In the genomic region with DNA sequence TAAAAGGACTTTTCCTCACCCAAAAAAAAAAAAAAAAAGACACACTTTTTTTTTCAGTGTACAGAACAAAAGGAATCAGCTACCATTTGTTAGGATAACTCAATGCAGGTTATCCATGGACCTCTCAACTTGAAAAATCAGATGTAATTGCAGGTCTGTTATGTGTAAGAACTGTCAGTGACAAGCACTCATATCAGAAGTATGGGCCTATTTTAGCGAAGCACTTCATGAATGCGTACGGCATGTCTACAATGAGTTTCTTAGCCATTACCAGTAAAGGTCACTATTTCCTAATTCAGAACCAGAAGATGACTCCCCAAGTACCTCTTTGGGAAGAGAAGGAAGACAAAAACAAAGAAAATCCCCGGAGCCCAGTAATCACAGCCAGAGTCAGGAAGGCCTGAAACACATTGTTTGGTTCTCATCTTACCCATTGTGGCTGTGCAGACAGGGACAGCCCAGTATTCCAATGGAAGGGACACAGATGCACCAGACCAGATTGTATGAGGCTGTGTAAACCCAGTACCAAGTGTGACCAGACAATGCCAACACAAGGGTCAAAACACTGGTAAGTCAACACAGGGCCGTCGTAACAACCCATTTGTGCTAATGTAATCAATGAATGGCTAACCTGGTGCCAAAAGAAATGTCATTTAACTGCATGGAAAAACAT, we compare ENCODE assay signal across 18 cellular contexts.
DNase-seq lines count a peak whose midpoint lies in the region; ATAC-seq and TF ChIP-seq lines count a peak whose summit lies in the region.
"Had no signal": no experiment of that assay in that cellular context is flagged by ENCODE, and none has a peak within 500 bp of the region (broad histone marks: within the 10 kb centered on the region; RNA-seq: fewer than 3 reads in every experiment).

No MANE protein-coding gene starts in this region.

- H4K91ac ChIP-seq in neuronal stem cell (ENCODE audit: low read depth, low read length, poor library complexity): no peak overlapping the region

- H3K9me3 ChIP-seq in left ventricle myocardium inferior (replicated peaks) (no peaks in the 10 kb centered on the region), neuronal stem cell (replicated peaks in 1 of 2; ENCODE audit: control insufficient read depth in 2 of 2, insufficient read depth in 1 of 2, low read depth in 1 of 2, low read length in 2 of 2) (no peaks in the 10 kb centered on the region), mucosa of descending colon (no peaks in the 10 kb centered on the region)
- H3K9me3 ChIP-seq: BLaER1 had no signal

- no peak for TF ChIP-seq CTCF in left ventricle myocardium inferior (IDR thresholded peaks at IDR 0.05; ENCODE audit: borderline replicate concordance)
- TF ChIP-seq CTCF in mucosa of descending colon (IDR thresholded peaks at IDR 0.05): no peak

- H2BK12ac ChIP-seq in neuronal stem cell (ENCODE audit: low read length): no peak overlapping the region

- H2BK5ac ChIP-seq in neuronal stem cell (ENCODE audit: low read length): no peak overlapping the region

- no peak overlapping the region for H3K14ac ChIP-seq in neuronal stem cell (ENCODE audit: low read length)

- H2AFZ ChIP-seq in neuronal stem cell (ENCODE audit: low read length): peak overlapping the region; percentile 17
- H2AFZ ChIP-seq: GM23338 had no signal

- no peak overlapping the region for H3K18ac ChIP-seq in neuronal stem cell (ENCODE audit: low read length)

- H3K27me3 ChIP-seq in left ventricle myocardium inferior (ENCODE audit: low read depth) (no peaks in the 10 kb centered on the region), neuronal stem cell (ENCODE audit: control insufficient read depth in 3 of 3, insufficient read depth in 3 of 3, low read depth in 1 of 3, low read length in 3 of 3) (no peaks in the 10 kb centered on the region)
- H3K27me3 ChIP-seq: BLaER1 had no signal

- H3K23ac ChIP-seq in neuronal stem cell (ENCODE audit: low read depth, low read length, poor library complexity): no peak overlapping the region

- no peak overlapping the region for H3K9ac ChIP-seq in neuronal stem cell (ENCODE audit: low read depth, low read length, poor library complexity)
- H3K9ac ChIP-seq: BLaER1 had no signal

- H3K36me3 ChIP-seq in left ventricle myocardium inferior: no peaks in the 10 kb centered on the region
- no peaks in the 10 kb centered on the region for H3K36me3 ChIP-seq in neuronal stem cell (replicated peaks in 1 of 2; ENCODE audit: control insufficient read depth in 2 of 2, insufficient read depth in 2 of 2, low read length in 2 of 2)
- no peaks in the 10 kb centered on the region for H3K36me3 ChIP-seq in mucosa of descending colon (ENCODE audit: low read depth)
- H3K36me3 ChIP-seq: BLaER1 had no signal

- H3K79me1 ChIP-seq in neuronal stem cell (ENCODE audit: low read depth, low read length): no peaks in the 10 kb centered on the region

- no peak overlapping the region for H2BK15ac ChIP-seq in neuronal stem cell (ENCODE audit: low read length)

- DNase-seq in Right ventricle myocardium superior (no peak), left cardiac atrium (no peak), NCI-H1930 (lab: John Stamatoyannopoulos, UW) (peak; percentile 74 to 83), left ventricle myocardium inferior (no peak), neuronal stem cell (ENCODE audit: low spot score) (no peak), mucosa of descending colon (no peak)
- DNase-seq: 8988T; CD4-positive, alpha-beta memory T cell; DMS153; DMS79; GDM1; H7; HFFc6 had no signal

- H3K4me1 ChIP-seq in left ventricle myocardium inferior (peaks cover 11% of the 10 kb centered on the region), neuronal stem cell (ENCODE audit: control insufficient read depth in 2 of 2, insufficient read depth in 1 of 2, low read depth in 1 of 2, low read length in 2 of 2) (peaks cover 0 to 4% of the 10 kb centered on the region in 2 donors), mucosa of descending colon (ENCODE audit: low read depth) (no peaks in the 10 kb centered on the region)
- H3K4me1 ChIP-seq: BLaER1 had no signal

- H3K27ac ChIP-seq in left ventricle myocardium inferior (replicated peaks) (peak overlapping the region; percentile 52), neuronal stem cell (replicated peaks; ENCODE audit: low read length) (no peak overlapping the region)
- H3K27ac ChIP-seq: BLaER1 had no signal

- whole genome bisulfite sequencing in neuronal stem cell (ENCODE audit: extremely low coverage in 2 of 2, insufficient read length in 2 of 2, insufficient replicate concordance in 1 of 2), 2 donors: no CpG with 5 or more reads among the region's 6 CpGs

- no peak overlapping the region for H2BK120ac ChIP-seq in neuronal stem cell (ENCODE audit: low read depth, low read length)

- ATAC-seq in Right ventricle myocardium superior (ENCODE audit: poor library complexity) (peak; percentile 85), left cardiac atrium (no peak), mucosa of descending colon (no peak), esophagus mucosa (no peak)
- ATAC-seq: HCT116, HepG2 had no signal

- no peak overlapping the region for H4K8ac ChIP-seq in neuronal stem cell (ENCODE audit: low read depth, low read length)

- H3K4ac ChIP-seq in neuronal stem cell (ENCODE audit: low read length): no peak overlapping the region

- H3K4me3 ChIP-seq in left ventricle myocardium inferior (no peak overlapping the region), neuronal stem cell (ENCODE audit: low read length in 2 of 2) (no peak overlapping the region), mucosa of descending colon (no peak overlapping the region)
- H3K4me3 ChIP-seq: BLaER1, GM23338 had no signal

- H2AK5ac ChIP-seq in neuronal stem cell (ENCODE audit: low read depth, low read length): no peak overlapping the region

- H3K4me2 ChIP-seq in neuronal stem cell (ENCODE audit: insufficient read depth, low read length, poor library complexity, severe bottlenecking): no peak overlapping the region
- H3K4me2 ChIP-seq: BLaER1, GM23338 had no signal

- intact Hi-C loops in Right ventricle myocardium superior (cut with DNase I): no loop called here
- intact Hi-C loops in left cardiac atrium (cut with DNase I): no loop called here
- intact Hi-C loops in left ventricle myocardium inferior (cut with micrococcal nuclease): no loop called here
- intact Hi-C loops in mucosa of descending colon (cut with DNase I, micrococcal nuclease): no loop called here

Comparison
In these comparisons a context has a peak if more than half of its experiments do, and no peak if none do; other contexts are left out.
1. DNase-seq: peak in NCI-H1930 (2 of 2); none in Right ventricle myocardium superior (single experiment), left cardiac atrium (single experiment), left ventricle myocardium inferior (single experiment), neuronal stem cell (single experiment) and mucosa of descending colon (0 of 3).